Comparison of ENCODE assay signal across 30 cellular contexts in genomic region chr1:174242856-174243255, GRCh38.
"Had no signal": no experiment of that assay in that cellular context is flagged by ENCODE, and none has a peak within 500 bp of the region (broad histone marks: within the 10 kb centered on the region; RNA-seq: fewer than 3 reads in every experiment).

No MANE protein-coding gene starts in this region.

- H3K4me3 ChIP-seq: lower lobe of right lung, pancreas, prostate gland, skin epidermis, stomach, testis, thyroid gland, transverse colon, upper lobe of left lung, vagina had no signal

- H3K27ac ChIP-seq: lower lobe of right lung, pancreas, prostate gland, skin epidermis, stomach, testis, transverse colon, upper lobe of left lung, vagina had no signal

- H3K4me3 Mint-ChIP-seq: mesothelial cell of epicardium; naive B cell; nephron; neural crest cell; stimulated activated naive B cell treated with anti-CD40 and anti-IgM and Interleukin-4, amounts not matched to agents 10 μg/mL and 1 μg/mL and 100 μg/mL, for 72 hours had no signal

- H3K4me1 Mint-ChIP-seq: nephron had no signal

- H3K27me3 Mint-ChIP-seq: naive B cell; stimulated activated naive B cell treated with anti-CD40 and anti-IgM and Interleukin-4, amounts not matched to agents 10 μg/mL and 1 μg/mL and 100 μg/mL, for 72 hours had no signal

- H3K4me1 ChIP-seq: lower lobe of right lung, prostate gland, testis, upper lobe of left lung, vagina had no signal

- H3K27me3 ChIP-seq: pancreas, stomach, testis, thyroid gland, transverse colon, upper lobe of left lung, vagina had no signal

- H3K36me3 ChIP-seq: pancreas, prostate gland, thyroid gland, transverse colon had no signal

- ATAC-seq: left lobe of liver; lower lobe of right lung; pancreas; right cardiac atrium; sciatic nerve; stimulated activated naive B cell treated with anti-CD40 and anti-IgM and Interleukin-4, amounts not matched to agents 10 μg/mL and 1 μg/mL and 100 μg/mL, for 72 hours; stimulated activated naive CD8-positive, alpha-beta T cell treated with anti-CD3 and anti-CD28 coated beads, Interleukin-15, Interleukin-2, amounts not matched to agents 100 U/mL and 50 U/mL, for 24 hours had no signal

- H3K9me3 Mint-ChIP-seq: mesothelial cell of epicardium; naive B cell; neural crest cell; stimulated activated naive B cell treated with anti-CD40 and anti-IgM and Interleukin-4, amounts not matched to agents 10 μg/mL and 1 μg/mL and 100 μg/mL, for 72 hours had no signal

- H3K9me3 ChIP-seq: lower lobe of right lung, pancreas, prostate gland, stomach, testis, thyroid gland, transverse colon, upper lobe of left lung, vagina had no signal

- DNase-seq: hippocampal formation; islet precursor cell; lower lobe of right lung; mammary epithelial cell; mesendoderm; naive B cell; nucleus accumbens; pancreas; posterior cingulate gyrus; retina; right cardiac atrium; stimulated activated CD4-positive, alpha-beta T cell treated with anti-CD3 and anti-CD28 coated beads, Interleukin-12 subunit alpha, Interleukin-12 subunit beta, amount 100 ng/mL, for 4 hours; stimulated activated CD4-positive, alpha-beta T cell treated with anti-CD3 and anti-CD28 coated beads, Interleukin-15, amount 100 ng/mL, for 24 hours; stimulated activated CD4-positive, alpha-beta T cell treated with anti-CD3 and anti-CD28 coated beads, Interleukin-2, amount 100 ng/mL, for 24 hours; stimulated activated CD4-positive, alpha-beta T cell treated with anti-CD3 and anti-CD28 coated beads, Interleukin-4, amount 100 ng/mL, for 1 hour; stimulated activated naive B cell treated with anti-CD40 and anti-IgM and Interleukin-4, amounts not matched to agents 10 μg/mL and 1 μg/mL and 100 μg/mL, for 72 hours; stimulated activated naive CD8-positive, alpha-beta T cell treated with anti-CD3 and anti-CD28 coated beads, Interleukin-15, Interleukin-2, amounts not matched to agents 100 U/mL and 50 U/mL, for 24 hours; stomach; testis; thyroid gland; transverse colon; upper lobe of left lung had no signal

- H3K27ac Mint-ChIP-seq: mesothelial cell of epicardium; nephron; stimulated activated naive B cell treated with anti-CD40 and anti-IgM and Interleukin-4, amounts not matched to agents 10 μg/mL and 1 μg/mL and 100 μg/mL, for 72 hours had no signal
